ENCODE assay signal across 7 cellular contexts in genomic region chr10:45727421-45727965, GRCh38. TPM values are rescaled to one million over a fixed set of nuclear protein-coding genes. Genes with fewer than 3 reads are reported as not detected.
A peak's percentile ranks its signal among the peaks of the same experiment; 100 is the strongest.
DNase-seq lines count a peak whose midpoint lies in the region; ATAC-seq, FAIRE-seq and TF ChIP-seq lines count a peak whose summit lies in the region.
"Not testable (repeated sequence)": the region's sequence is repeated elsewhere in the genome, so short reads cannot be mapped to it uniquely, and the experiment has no call there.

No MANE protein-coding gene starts in this region.

- not testable (repeated sequence) for FAIRE-seq in pancreas (lab: Jason Lieb, UNC)

- peak overlapping the region; percentile 22 for H3K9ac ChIP-seq in iPS-18a (ENCODE audit: low read length)

- H3K9me3 Mint-ChIP-seq in HFFc6; activated CD4-positive, alpha-beta T cell treated with anti-CD3 and anti-CD28 coated beads for 36 hours (ENCODE audit: low read depth): not testable (repeated sequence)

- H3K36me3 ChIP-seq in iPS-18a (ENCODE audit: control insufficient read depth, low read depth, low read length); pancreas: not testable (repeated sequence)

- not testable (repeated sequence) for H3K4me1 Mint-ChIP-seq in HFFc6 (ENCODE audit: low read depth)
- H3K4me1 Mint-ChIP-seq in activated CD4-positive, alpha-beta T cell treated with anti-CD3 and anti-CD28 coated beads for 36 hours = peaks cover 11% of the 10 kb centered on the region

- CTCF ChIA-PET in activated CD4-positive, alpha-beta T cell treated with anti-CD3 and anti-CD28 coated beads for 36 hours (lab: Charles Lee) = not testable (repeated sequence)

- POLR2A ChIA-PET in activated CD4-positive, alpha-beta T cell treated with anti-CD3 and anti-CD28 coated beads for 36 hours (lab: Charles Lee) = not testable (repeated sequence)

- not testable (repeated sequence) for DNase-seq in HFFc6, pancreas
- peak; percentile 15 for DNase-seq in activated CD4-positive, alpha-beta T cell treated with anti-CD3 and anti-CD28 coated beads for 36 hours

- H3K4me3 Mint-ChIP-seq in HFFc6 = peak overlapping the region; percentile 87
- peak overlapping the region; percentile 84 for H3K4me3 Mint-ChIP-seq in activated CD4-positive, alpha-beta T cell treated with anti-CD3 and anti-CD28 coated beads for 36 hours

- not testable (repeated sequence) for H3K27me3 Mint-ChIP-seq in HFFc6 (ENCODE audit: insufficient read depth); activated CD4-positive, alpha-beta T cell treated with anti-CD3 and anti-CD28 coated beads for 36 hours

- H3K4me3 ChIP-seq in iPS-18a (ENCODE audit: low read length) (peak overlapping the region; percentile 60), pancreas (peak overlapping the region; percentile 70 to 92 (median 87))

- not testable (repeated sequence) for H3K9me3 ChIP-seq in iPS-18a (ENCODE audit: control insufficient read depth, low read depth, low read length); pancreas

- intact Hi-C loops in activated CD4-positive, alpha-beta T cell treated with anti-CD3 and anti-CD28 coated beads for 36 hours (cut with DNase I, micrococcal nuclease) = loop anchor here in 1 of 2 experiments (1.0 to 2.0 kb wide), 2 partner anchors 263 to 303 kb away; partner anchors contain the start of gene NCOA4
- intact Hi-C loops in pancreas (cut with DNase I) = not testable (repeated sequence)

- 1% methylated on average over 22 to 31 of the region's 45 CpGs for WGBS in pancreas, 2 donors

- ATAC-seq in GM18867 (IDR thresholded peaks at IDR 0.05; ENCODE audit: unreplicated experiment) (peak; percentile 72), HG03558 (IDR thresholded peaks at IDR 0.05; ENCODE audit: extremely low read depth, unreplicated experiment) (peak; percentile 31), pancreas (peak; percentile 71 to 85 (median 80))
- peak; percentile 46 for ATAC-seq in activated CD4-positive, alpha-beta T cell treated with anti-CD3 and anti-CD28 coated beads for 36 hours

- H3K27ac Mint-ChIP-seq in HFFc6 = peak overlapping the region; percentile 42; the same call in 1 of the 2 replicates
- not testable (repeated sequence) for H3K27ac Mint-ChIP-seq in activated CD4-positive, alpha-beta T cell treated with anti-CD3 and anti-CD28 coated beads for 36 hours

- H3K27me3 ChIP-seq in iPS-18a (ENCODE audit: control insufficient read depth, insufficient read depth, low read length); pancreas: not testable (repeated sequence)

- not testable (repeated sequence) for TF ChIP-seq CTCF in HFFc6 (IDR thresholded peaks at IDR 0.05); pancreas (IDR thresholded peaks at IDR 0.05)

- H3K27ac ChIP-seq in cingulate gyrus (ENCODE audit: low read depth, low read length) (peak overlapping the region; percentile 39), pancreas (peak overlapping the region; percentile 45 to 78 (median 74))
- H3K27ac ChIP-seq in iPS-18a (ENCODE audit: low read length) = not testable (repeated sequence)

- H3K36me3 Mint-ChIP-seq in HFFc6 (ENCODE audit: low read depth); activated CD4-positive, alpha-beta T cell treated with anti-CD3 and anti-CD28 coated beads for 36 hours (ENCODE audit: low read depth): not testable (repeated sequence)

- H3K4me1 ChIP-seq in iPS-18a (ENCODE audit: control insufficient read depth, low read depth, low read length); pancreas: not testable (repeated sequence)

RNA-seq across cellular contexts. Expression of gene WASHC2C, which starts 0.4 kb away (rescaled TPM):
- total RNA-seq in HFFc6 (2021; fragmentation: NEBNext Ultra II Directional; extraction: Animal tissue kit (Norgen Biotek cat#: 25700)) = 10 to 100 TPM; 28.3 to 44.5 (median 34.1) TPM
- 10 to 100 TPM; 33.0 to 33.8 TPM for total RNA-seq in activated CD4-positive, alpha-beta T cell treated with anti-CD3 and anti-CD28 coated beads for 36 hours
- 10 to 100 TPM in 5 of 6 donors, 1 to 10 TPM in 1; 8.8 to 32.8 (median 16.3) TPM for total RNA-seq in pancreas
- 10 to 100 TPM; 11.3 to 26.7 TPM for polyA plus RNA-seq in pancreas

RNA-seq across cellular contexts. Expression of gene ZFAND4, which starts 54.9 kb away (rescaled TPM):
- total RNA-seq in HFFc6 (2021; fragmentation: NEBNext Ultra II Directional; extraction: Animal tissue kit (Norgen Biotek cat#: 25700)) = 1 to 10 TPM; 3.9 to 4.8 (median 4.3) TPM
- total RNA-seq in activated CD4-positive, alpha-beta T cell treated with anti-CD3 and anti-CD28 coated beads for 36 hours = 10 to 100 TPM; 11.5 to 11.9 TPM
- total RNA-seq in pancreas = 10 to 100 TPM in 1 of 6 donors, 1 to 10 TPM in 5; 4.7 to 11.0 (median 7.7) TPM
- 1 to 10 TPM; 2.2 to 4.0 TPM for polyA plus RNA-seq in pancreas
